In genomic region chr21:18772404-18772803, GRCh38 we compare ENCODE assay signal across 24 cellular contexts.
DNase-seq lines count a peak whose midpoint lies in the region; ATAC-seq, FAIRE-seq and TF ChIP-seq lines count a peak whose summit lies in the region.
"Had no signal": no experiment of that assay in that cellular context is flagged by ENCODE, and none has a peak within 500 bp of the region (broad histone marks: within the 10 kb centered on the region; RNA-seq: fewer than 3 reads in every experiment).

No MANE protein-coding gene starts in this region.

- no peaks in the 10 kb centered on the region for H3K27me3 Mint-ChIP-seq in activated T-helper 1 cell treated with anti-CD3 and anti-CD28 coated beads, Interleukin-12 subunit alpha, Interleukin-12 subunit beta, Interleukin-2, Interleukin-4 antibody, amounts not matched to agents 30 ng/mL and 10 ng/mL and 1 ng/mL, durations not matched to agents 14 hours and 24 hours and 36 hours (ENCODE audit: insufficient read depth)
- H3K27me3 Mint-ChIP-seq: activated naive CD4-positive, alpha-beta T cell treated with anti-CD3 and anti-CD28 coated beads, Interleukin-2, amount 10 ng/mL, durations not matched to agents 7 days and 5 days; stimulated activated naive CD8-positive, alpha-beta T cell treated with anti-CD3 and anti-CD28 coated beads, Interleukin-15, Interleukin-2, amounts not matched to agents 100 ng/mL and 50 ng/mL, for 24 hours had no signal

- no peak for FAIRE-seq in bronchial epithelial cell (lab: Jason Lieb, UNC)

- H3K36me3 ChIP-seq in bronchial epithelial cell (ENCODE audit: control insufficient read depth, insufficient read depth, low read length), result no peaks in the 10 kb centered on the region
- H3K36me3 ChIP-seq: heart left ventricle, right atrium auricular region, thyroid gland had no signal

- intact Hi-C loops in activated T-helper 1 cell treated with anti-CD3 and anti-CD28 coated beads, Interleukin-12 subunit alpha, Interleukin-12 subunit beta, Interleukin-2, Interleukin-4 antibody, amounts not matched to agents 30 ng/mL and 10 ng/mL and 1 ng/mL, durations not matched to agents 14 hours and 24 hours and 36 hours (cut with micrococcal nuclease), result no loop called here

- H3K27me3 ChIP-seq in bronchial epithelial cell (ENCODE audit: control insufficient read depth, insufficient read depth, low read length), result no peaks in the 10 kb centered on the region
- H3K27me3 ChIP-seq: heart left ventricle, right atrium auricular region, thyroid gland had no signal

- DNase-seq in MV-4-11 (lab: John Stamatoyannopoulos, UW), result peak; percentile 58
- DNase-seq in RKO (ENCODE audit: low spot score), result peak; percentile 56
- peak; percentile 66 for DNase-seq in bronchial epithelial cell (ENCODE audit: low read depth)
- DNase-seq in omental fat pad (ENCODE audit: low spot score), result no peak
- no peak for DNase-seq in NCI-H146 (lab: John Stamatoyannopoulos, UW)
- DNase-seq in activated T-helper 1 cell treated with anti-CD3 and anti-CD28 coated beads, Interleukin-12 subunit alpha, Interleukin-12 subunit beta, Interleukin-2, Interleukin-4 antibody, amounts not matched to agents 30 ng/mL and 10 ng/mL and 1 ng/mL, durations not matched to agents 14 hours and 24 hours and 36 hours (ENCODE audit: low spot score), result no peak
- DNase-seq: activated CD4-positive, alpha-beta T cell treated with anti-CD3 and anti-CD28 coated beads for 48 hours; activated naive CD4-positive, alpha-beta T cell treated with anti-CD3 and anti-CD28 coated beads, Interleukin-2, amount 10 ng/mL, durations not matched to agents 7 days and 5 days; activated T-cell treated with anti-CD3 and anti-CD28 coated beads, Interleukin-2, amount 50 U/mL, for 48 hours; cerebellar nuclear complex; DMS 273 treated with DMSO at 0.1 percent for 48 hours; effector CD4-positive, alpha-beta T cell; GOT3; heart left ventricle; IMR-90; naive B cell; NCI-H1930; NK-92 treated with Interleukin-12 subunit alpha and Interleukin-12 subunit beta, amount 100 ng/mL, for 24 hours; thyroid gland had no signal

- no peak overlapping the region for H3K4me3 ChIP-seq in bronchial epithelial cell (ENCODE audit: low read depth, low read length)
- H3K4me3 ChIP-seq: heart left ventricle, right atrium auricular region, thyroid gland had no signal

- TF ChIP-seq CTCF in bronchial epithelial cell (IDR thresholded peaks at IDR 0.05; ENCODE audit: insufficient read depth, low read length, severe bottlenecking) (no peak), omental fat pad (IDR thresholded peaks at IDR 0.05) (no peak)

- no peak overlapping the region for H3K27ac Mint-ChIP-seq in activated T-helper 1 cell treated with anti-CD3 and anti-CD28 coated beads, Interleukin-12 subunit alpha, Interleukin-12 subunit beta, Interleukin-2, Interleukin-4 antibody, amounts not matched to agents 30 ng/mL and 10 ng/mL and 1 ng/mL, durations not matched to agents 14 hours and 24 hours and 36 hours
- H3K27ac Mint-ChIP-seq: activated naive CD4-positive, alpha-beta T cell treated with anti-CD3 and anti-CD28 coated beads, Interleukin-2, amount 10 ng/mL, durations not matched to agents 7 days and 5 days; naive B cell; stimulated activated naive CD8-positive, alpha-beta T cell treated with anti-CD3 and anti-CD28 coated beads, Interleukin-15, Interleukin-2, amounts not matched to agents 100 ng/mL and 50 ng/mL, for 24 hours had no signal

- H3K9me3 Mint-ChIP-seq in activated T-helper 1 cell treated with anti-CD3 and anti-CD28 coated beads, Interleukin-12 subunit alpha, Interleukin-12 subunit beta, Interleukin-2, Interleukin-4 antibody, amounts not matched to agents 30 ng/mL and 10 ng/mL and 1 ng/mL, durations not matched to agents 14 hours and 24 hours and 36 hours, result no peaks in the 10 kb centered on the region
- H3K9me3 Mint-ChIP-seq: activated naive CD4-positive, alpha-beta T cell treated with anti-CD3 and anti-CD28 coated beads, Interleukin-2, amount 10 ng/mL, durations not matched to agents 7 days and 5 days had no signal

- ATAC-seq in omental fat pad (ENCODE audit: low FRiP score), result peak; percentile 91
- ATAC-seq in GM18519 (IDR thresholded peaks at IDR 0.05; ENCODE audit: low FRiP score, unreplicated experiment), result no peak
- ATAC-seq: heart left ventricle, left lobe of liver, Right ventricle myocardium inferior had no signal

- no peaks in the 10 kb centered on the region for H3K36me3 Mint-ChIP-seq in activated T-helper 1 cell treated with anti-CD3 and anti-CD28 coated beads, Interleukin-12 subunit alpha, Interleukin-12 subunit beta, Interleukin-2, Interleukin-4 antibody, amounts not matched to agents 30 ng/mL and 10 ng/mL and 1 ng/mL, durations not matched to agents 14 hours and 24 hours and 36 hours (ENCODE audit: low read depth)
- H3K36me3 Mint-ChIP-seq: activated naive CD4-positive, alpha-beta T cell treated with anti-CD3 and anti-CD28 coated beads, Interleukin-2, amount 10 ng/mL, durations not matched to agents 7 days and 5 days; naive B cell had no signal

- H3K4me3 Mint-ChIP-seq in activated T-helper 1 cell treated with anti-CD3 and anti-CD28 coated beads, Interleukin-12 subunit alpha, Interleukin-12 subunit beta, Interleukin-2, Interleukin-4 antibody, amounts not matched to agents 30 ng/mL and 10 ng/mL and 1 ng/mL, durations not matched to agents 14 hours and 24 hours and 36 hours, result no peak overlapping the region
- H3K4me3 Mint-ChIP-seq: activated naive CD4-positive, alpha-beta T cell treated with anti-CD3 and anti-CD28 coated beads, Interleukin-2, amount 10 ng/mL, durations not matched to agents 7 days and 5 days; naive B cell; stimulated activated naive CD8-positive, alpha-beta T cell treated with anti-CD3 and anti-CD28 coated beads, Interleukin-15, Interleukin-2, amounts not matched to agents 100 ng/mL and 50 ng/mL, for 24 hours had no signal

- H3K4me1 Mint-ChIP-seq in activated T-helper 1 cell treated with anti-CD3 and anti-CD28 coated beads, Interleukin-12 subunit alpha, Interleukin-12 subunit beta, Interleukin-2, Interleukin-4 antibody, amounts not matched to agents 30 ng/mL and 10 ng/mL and 1 ng/mL, durations not matched to agents 14 hours and 24 hours and 36 hours (ENCODE audit: low read depth), result no peaks in the 10 kb centered on the region
- H3K4me1 Mint-ChIP-seq: activated naive CD4-positive, alpha-beta T cell treated with anti-CD3 and anti-CD28 coated beads, Interleukin-2, amount 10 ng/mL, durations not matched to agents 7 days and 5 days; naive B cell had no signal

Comparison
In these comparisons a context has a peak if more than half of its experiments do, and no peak if none do; other contexts are left out.
1. DNase-seq: peak in MV-4-11 (single experiment), RKO (single experiment) and bronchial epithelial cell (single experiment); none in omental fat pad (single experiment), NCI-H146 (single experiment) and activated T-helper 1 cell treated with anti-CD3 and anti-CD28 coated beads, Interleukin-12 subunit alpha, Interleukin-12 subunit beta, Interleukin-2, Interleukin-4 antibody, amounts not matched to agents 30 ng/mL and 10 ng/mL and 1 ng/mL, durations not matched to agents 14 hours and 24 hours and 36 hours (single experiment).